Comparison of ENCODE assay signal across 17 cellular contexts in the genomic region with DNA sequence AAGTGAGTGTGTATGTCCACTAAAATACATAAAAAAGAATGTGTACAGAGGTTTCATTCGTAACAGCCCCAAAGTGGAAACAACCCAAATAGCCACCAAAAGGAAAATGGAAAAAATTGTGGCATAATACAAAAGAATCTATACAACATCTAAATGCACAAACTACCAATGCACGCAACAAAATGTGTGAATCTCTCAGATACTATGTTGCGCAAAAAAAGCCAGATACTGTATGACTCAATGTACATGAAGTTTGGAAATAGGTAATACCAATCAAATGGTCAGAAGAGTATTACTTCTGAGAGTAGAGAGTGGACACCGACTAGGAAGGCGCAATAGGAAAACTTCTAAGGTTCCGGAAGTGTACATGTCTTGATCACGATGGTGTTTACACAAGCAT. TPM values are rescaled to one million over a fixed set of nuclear protein-coding genes. Genes with fewer than 3 reads are reported as not detected.
DNase-seq lines count a peak whose midpoint lies in the region; ATAC-seq, FAIRE-seq and TF ChIP-seq lines count a peak whose summit lies in the region.
"Had no signal": no experiment of that assay in that cellular context is flagged by ENCODE, and none has a peak within 500 bp of the region (broad histone marks: within the 10 kb centered on the region; RNA-seq: fewer than 3 reads in every experiment).

No MANE protein-coding gene starts in this region.

- no peaks in the 10 kb centered on the region for H3K9me2 ChIP-seq in Karpas-422 (replicated peaks; ENCODE audit: insufficient read depth, low read length)

- H4K20me1 ChIP-seq in Karpas-422 (ENCODE audit: insufficient read depth, low read depth, low read length) = no peaks in the 10 kb centered on the region

- CTCF ChIA-PET in activated CD4-positive, alpha-beta T cell treated with anti-CD3 and anti-CD28 coated beads for 36 hours (lab: Charles Lee) = no interaction called here

- H3K27ac ChIP-seq in Karpas-422 (ENCODE audit: low read length) = no peak overlapping the region
- H3K27ac ChIP-seq in transverse colon = no peak overlapping the region
- H3K27ac ChIP-seq: neutrophil, suprapubic skin had no signal

- no peak overlapping the region for H2AFZ ChIP-seq in Karpas-422 (ENCODE audit: low read length)

- TF ChIP-seq EP300 in transverse colon (IDR thresholded peaks at IDR 0.05; ENCODE audit: low read depth) = no peak

- H3K36me3 ChIP-seq in Karpas-422 (ENCODE audit: insufficient read depth, low read length) (peaks cover 4% of the 10 kb centered on the region; the same call in 1 of the 2 replicates), bronchial epithelial cell (ENCODE audit: control insufficient read depth, insufficient read depth, low read length) (peaks cover 3% of the 10 kb centered on the region), transverse colon (peaks cover 0 to 13% (median 7%) of the 10 kb centered on the region in 4 donors)

- TF ChIP-seq CTCF in bronchial epithelial cell (IDR thresholded peaks at IDR 0.05; ENCODE audit: insufficient read depth, low read length, severe bottlenecking) (no peak), neural crest cell (conservative IDR thresholded peaks at IDR 0.05) (no peak), transverse colon (IDR thresholded peaks at IDR 0.05) (no peak)

- H3K4me1 Mint-ChIP-seq in activated CD4-positive, alpha-beta T cell treated with anti-CD3 and anti-CD28 coated beads for 36 hours = peaks cover 43% of the 10 kb centered on the region
- peaks cover 41% of the 10 kb centered on the region for H3K4me1 Mint-ChIP-seq in neural crest cell

- no peak for DNase-seq in activated CD4-positive, alpha-beta T cell treated with anti-CD3 and anti-CD28 coated beads for 36 hours
- no peak for DNase-seq in activated CD4-positive, alpha-beta T cell treated with anti-CD3 and anti-CD28 coated beads for 4 hours
- DNase-seq in Karpas-422 (no peak), bronchial epithelial cell (ENCODE audit: low read depth) (peak; percentile 51), neural crest cell (ENCODE audit: low read depth, low spot score) (no peak), transverse colon (no peak), NCI-H524 (lab: John Stamatoyannopoulos, UW) (no peak)
- DNase-seq in stimulated activated CD4-positive, alpha-beta T cell treated with anti-CD3 and anti-CD28 coated beads, Interleukin-2, amount 100 ng/mL, for 24 hours = no peak
- DNase-seq: activated CD8-positive, alpha-beta memory T cell treated with anti-CD3 and anti-CD28 coated beads for 24 hours; activated naive CD4-positive, alpha-beta T cell treated with anti-CD3 and anti-CD28 coated beads, Interleukin-2, amount 50 U/mL, for 16 hours; KG1; left ventricle myocardium superior; NCI-H187 treated with DMSO at 0.1 percent for 48 hours; NCI-H69 had no signal

- H3K4me3 ChIP-seq in Karpas-422 (ENCODE audit: low read length) = peak overlapping the region; percentile 94; the same call in 1 of the 2 replicates
- H3K4me3 ChIP-seq in bronchial epithelial cell (ENCODE audit: low read depth, low read length) = no peak overlapping the region
- H3K4me3 ChIP-seq in transverse colon = no peak overlapping the region
- H3K4me3 ChIP-seq: suprapubic skin had no signal

- H3K36me3 Mint-ChIP-seq in activated CD4-positive, alpha-beta T cell treated with anti-CD3 and anti-CD28 coated beads for 36 hours (ENCODE audit: low read depth) = peaks cover 19% of the 10 kb centered on the region
- H3K36me3 Mint-ChIP-seq in neural crest cell (ENCODE audit: low read depth) = peaks cover 4% of the 10 kb centered on the region

- intact Hi-C loops in activated CD4-positive, alpha-beta T cell treated with anti-CD3 and anti-CD28 coated beads for 36 hours (cut with DNase I, micrococcal nuclease) = loop anchor here (5.0 to 10.0 kb wide), 5 partner anchors 208 to 563 kb away; partner anchors contain the start of genes TBC1D2 (in 2 of the 2) and ANP32B (in 1 of the 2)
- intact Hi-C loops in transverse colon (cut with DNase I; ENCODE audit: low total_unique reads) = no loop called here

- POLR2A ChIA-PET in activated CD4-positive, alpha-beta T cell treated with anti-CD3 and anti-CD28 coated beads for 36 hours (lab: Charles Lee) = interaction anchor here (2.3 kb wide), 1 partner anchor 61 kb away, joined by 7 read pairs; the partner anchor contains the start of genes NCBP1 and TSTD2

- H3K4me1 ChIP-seq in Karpas-422 (ENCODE audit: low read length) (peaks cover 55% of the 10 kb centered on the region), transverse colon (peaks cover 0 to 33% (median 12%) of the 10 kb centered on the region in 4 donors)

- peaks cover 56% of the 10 kb centered on the region for H3K79me2 ChIP-seq in Karpas-422 (ENCODE audit: low read length)

- no peaks in the 10 kb centered on the region for H3K9me3 Mint-ChIP-seq in activated CD4-positive, alpha-beta T cell treated with anti-CD3 and anti-CD28 coated beads for 36 hours (ENCODE audit: low read depth)
- H3K9me3 Mint-ChIP-seq in neural crest cell = no peaks in the 10 kb centered on the region

- H3K9ac ChIP-seq in Karpas-422 (ENCODE audit: low read length) = no peak overlapping the region

- no peak for TF ChIP-seq POLR2A in transverse colon (IDR thresholded peaks at IDR 0.05)

- 89 to 94% methylated on average over 7 of the region's 7 CpGs for WGBS in transverse colon (ENCODE audit: low coverage in 1 of 2), 2 donors

- in situ Hi-C loops in transverse colon (cut with MboI; ENCODE audit: low pct_ligation_motif_present in 1 of 4, low pct_unique_long_range_greater_than_20kb in 1 of 4, low sequenced_read_pairs in 3 of 4) = no loop called here

- FAIRE-seq in bronchial epithelial cell (lab: Jason Lieb, UNC) = no peak
- FAIRE-seq: small intestine had no signal

- peak overlapping the region; percentile 38 for H3K27ac Mint-ChIP-seq in activated CD4-positive, alpha-beta T cell treated with anti-CD3 and anti-CD28 coated beads for 36 hours
- H3K27ac Mint-ChIP-seq in neural crest cell (ENCODE audit: unreplicated experiment) = no peak overlapping the region

- H3K9me3 ChIP-seq in Karpas-422 (ENCODE audit: low read length) = no peaks in the 10 kb centered on the region
- H3K9me3 ChIP-seq in transverse colon = no peaks in the 10 kb centered on the region
- H3K9me3 ChIP-seq: neutrophil, suprapubic skin had no signal

- H3K27me3 ChIP-seq in Karpas-422 (ENCODE audit: low read length) = no peaks in the 10 kb centered on the region
- H3K27me3 ChIP-seq in bronchial epithelial cell (ENCODE audit: control insufficient read depth, insufficient read depth, low read length) = no peaks in the 10 kb centered on the region
- H3K27me3 ChIP-seq in transverse colon = no peaks in the 10 kb centered on the region
- H3K27me3 ChIP-seq: neutrophil, suprapubic skin had no signal

- H3K27me3 Mint-ChIP-seq in activated CD4-positive, alpha-beta T cell treated with anti-CD3 and anti-CD28 coated beads for 36 hours = no peaks in the 10 kb centered on the region
- no peaks in the 10 kb centered on the region for H3K27me3 Mint-ChIP-seq in neural crest cell (ENCODE audit: low read depth)

- ATAC-seq in activated CD4-positive, alpha-beta T cell treated with anti-CD3 and anti-CD28 coated beads for 36 hours = no peak
- ATAC-seq: left ventricle myocardium superior had no signal

- H3K4me3 Mint-ChIP-seq in activated CD4-positive, alpha-beta T cell treated with anti-CD3 and anti-CD28 coated beads for 36 hours = peak overlapping the region; percentile 81
- peak overlapping the region; percentile 18 for H3K4me3 Mint-ChIP-seq in neural crest cell

- peak overlapping the region; percentile 89 for H3K4me2 ChIP-seq in Karpas-422 (ENCODE audit: low read depth, low read length, poor library complexity, severe bottlenecking)

RNA-seq across cellular contexts. Expression of gene XPA, which starts 2.4 kb away (rescaled TPM):
- total RNA-seq in activated CD4-positive, alpha-beta T cell treated with anti-CD3 and anti-CD28 coated beads for 36 hours = 10 to 100 TPM in 1 of 2 experiments, 1 to 10 TPM in 1; 8.7 to 11.1 TPM
- 22.2 and 28.8 TPM in 2 replicates for total RNA-seq in Karpas-422 (2014; rRNA removed; shearing (Covaris generic); ENCODE audit: low replicate concordance)
- 4.2 and 7.8 TPM in 2 replicates for total RNA-seq in bronchial epithelial cell
- total RNA-seq in neural crest cell = 14.1 and 15.6 TPM in 2 replicates
- total RNA-seq in transverse colon = 10 to 100 TPM in 2 of 4 donors, 1 to 10 TPM in 2; 6.4 to 44.4 (median 12.5) TPM
